ENCODE assay signal across 17 cellular contexts in genomic region chr10:6511347-6511746, GRCh38.
DNase-seq lines count a peak whose midpoint lies in the region; ATAC-seq, FAIRE-seq and TF ChIP-seq lines count a peak whose summit lies in the region.
"Had no signal": no experiment of that assay in that cellular context is flagged by ENCODE, and none has a peak within 500 bp of the region (broad histone marks: within the 10 kb centered on the region; RNA-seq: fewer than 3 reads in every experiment).

No MANE protein-coding gene starts in this region.

- peak overlapping the region; percentile 95 for H3K27ac Mint-ChIP-seq in activated T-cell treated with anti-CD3 and anti-CD28 coated beads, Interleukin-2, amount 50 U/mL, for 72 hours
- peak overlapping the region; percentile 87 for H3K27ac Mint-ChIP-seq in T-helper 17 cell
- H3K27ac Mint-ChIP-seq in central memory CD8-positive, alpha-beta T cell (ENCODE audit: low read depth): peak overlapping the region; percentile 77
- peak overlapping the region; percentile 89 to 96 for H3K27ac Mint-ChIP-seq in natural killer cell treated with Interleukin-12 subunit alpha and Interleukin-12 subunit beta and Interleukin-15 and Interleukin-18, amount 100 ng/mL, for 72 hours

- ATAC-seq in activated T-cell treated with anti-CD3 and anti-CD28 coated beads, Interleukin-2, amount 50 U/mL, for 72 hours (replicated peaks in 1 of 2): no peak
- ATAC-seq in T-helper 17 cell: no peak
- ATAC-seq in central memory CD8-positive, alpha-beta T cell (replicated peaks; ENCODE audit: extremely low read depth, poor library complexity, severe bottlenecking): no peak
- no peak for ATAC-seq in natural killer cell treated with Interleukin-12 subunit alpha and Interleukin-12 subunit beta and Interleukin-15 and Interleukin-18, amount 100 ng/mL, for 72 hours
- ATAC-seq in left ventricle myocardium superior: no peak

- no peaks in the 10 kb centered on the region for H3K9me3 ChIP-seq in T-helper 17 cell (ENCODE audit: control insufficient read depth, low read length, poor library complexity, severe bottlenecking)

- peak overlapping the region in 1 of 2 donors; percentile 9 for H3K4me3 Mint-ChIP-seq in activated T-cell treated with anti-CD3 and anti-CD28 coated beads, Interleukin-2, amount 50 U/mL, for 72 hours
- no peak overlapping the region for H3K4me3 Mint-ChIP-seq in T-helper 17 cell
- no peak overlapping the region for H3K4me3 Mint-ChIP-seq in central memory CD8-positive, alpha-beta T cell
- H3K4me3 Mint-ChIP-seq in natural killer cell treated with Interleukin-12 subunit alpha and Interleukin-12 subunit beta and Interleukin-15 and Interleukin-18, amount 100 ng/mL, for 72 hours: peak overlapping the region; percentile 53

- FAIRE-seq in urothelium cell line (lab: Jason Lieb, UNC): no peak
- FAIRE-seq: GM19239, H1 had no signal

- H3K36me3 Mint-ChIP-seq in activated T-cell treated with anti-CD3 and anti-CD28 coated beads, Interleukin-2, amount 50 U/mL, for 72 hours (ENCODE audit: insufficient read depth in 2 of 2): peaks cover 23 to 64% of the 10 kb centered on the region in 2 donors
- H3K36me3 Mint-ChIP-seq in T-helper 17 cell (ENCODE audit: low read depth): peaks cover 10% of the 10 kb centered on the region
- peaks cover 53% of the 10 kb centered on the region for H3K36me3 Mint-ChIP-seq in central memory CD8-positive, alpha-beta T cell (ENCODE audit: insufficient read depth)
- peaks cover 41% of the 10 kb centered on the region for H3K36me3 Mint-ChIP-seq in natural killer cell treated with Interleukin-12 subunit alpha and Interleukin-12 subunit beta and Interleukin-15 and Interleukin-18, amount 100 ng/mL, for 72 hours

- in situ Hi-C loops in GM13976 (cut with MboI; ENCODE audit: low sequenced_read_pairs, unreplicated experiment): no loop called here

- no peak for TF ChIP-seq CTCF in GM13976 (IDR thresholded peaks at IDR 0.05; ENCODE audit: borderline replicate concordance, control extremely low read depth, extremely low read depth, insufficient read depth, missing control alignments)

- intact Hi-C loops in left ventricle myocardium superior (cut with micrococcal nuclease): no loop called here

- no peak for DNase-seq in activated T-cell treated with anti-CD3 and anti-CD28 coated beads, Interleukin-2, amount 50 U/mL, for 72 hours
- DNase-seq in activated T-cell treated with anti-CD3 and anti-CD28 coated beads for 4 hours (no peak), T-helper 17 cell (no peak), GM13976 (ENCODE audit: low spot score) (no peak), left ventricle myocardium superior (no peak), urothelium cell line (ENCODE audit: low spot score) (no peak)
- no peak for DNase-seq in central memory CD8-positive, alpha-beta T cell (ENCODE audit: low spot score in 2 of 2)
- no peak for DNase-seq in natural killer cell treated with Interleukin-12 subunit alpha and Interleukin-12 subunit beta and Interleukin-15 and Interleukin-18, amount 100 ng/mL, for 72 hours (ENCODE audit: low spot score)
- DNase-seq: EL, KBM-7, NCI-H1436 treated with DMSO at 0.1 percent for 48 hours, NCI-H2029 treated with DMSO at 0.1 percent for 48 hours, NCI-H2171 treated with DMSO at 0.1 percent for 48 hours, NCI-H446 treated with DMSO at 0.1 percent for 48 hours, RPMI8226 had no signal

- H3K9me3 Mint-ChIP-seq in activated T-cell treated with anti-CD3 and anti-CD28 coated beads, Interleukin-2, amount 50 U/mL, for 72 hours: peaks cover 7 to 9% of the 10 kb centered on the region in 2 donors
- no peaks in the 10 kb centered on the region for H3K9me3 Mint-ChIP-seq in central memory CD8-positive, alpha-beta T cell
- H3K9me3 Mint-ChIP-seq in natural killer cell treated with Interleukin-12 subunit alpha and Interleukin-12 subunit beta and Interleukin-15 and Interleukin-18, amount 100 ng/mL, for 72 hours: peaks cover 3% of the 10 kb centered on the region

- H3K4me1 Mint-ChIP-seq in activated T-cell treated with anti-CD3 and anti-CD28 coated beads, Interleukin-2, amount 50 U/mL, for 72 hours (ENCODE audit: low read depth): peaks cover 81% of the 10 kb centered on the region
- peaks cover 49% of the 10 kb centered on the region for H3K4me1 Mint-ChIP-seq in T-helper 17 cell
- peaks cover 72% of the 10 kb centered on the region for H3K4me1 Mint-ChIP-seq in central memory CD8-positive, alpha-beta T cell
- H3K4me1 Mint-ChIP-seq in natural killer cell treated with Interleukin-12 subunit alpha and Interleukin-12 subunit beta and Interleukin-15 and Interleukin-18, amount 100 ng/mL, for 72 hours (ENCODE audit: low read depth in 2 of 2): peaks cover 72 to 73% of the 10 kb centered on the region in 2 donors

- no peaks in the 10 kb centered on the region for H3K27me3 Mint-ChIP-seq in activated T-cell treated with anti-CD3 and anti-CD28 coated beads, Interleukin-2, amount 50 U/mL, for 72 hours (ENCODE audit: low read depth)
- H3K27me3 Mint-ChIP-seq in T-helper 17 cell: no peaks in the 10 kb centered on the region
- H3K27me3 Mint-ChIP-seq in central memory CD8-positive, alpha-beta T cell: no peaks in the 10 kb centered on the region
- H3K27me3 Mint-ChIP-seq in natural killer cell treated with Interleukin-12 subunit alpha and Interleukin-12 subunit beta and Interleukin-15 and Interleukin-18, amount 100 ng/mL, for 72 hours: no peaks in the 10 kb centered on the region
